ENCODE assay signal across 8 cellular contexts in the genomic region with DNA sequence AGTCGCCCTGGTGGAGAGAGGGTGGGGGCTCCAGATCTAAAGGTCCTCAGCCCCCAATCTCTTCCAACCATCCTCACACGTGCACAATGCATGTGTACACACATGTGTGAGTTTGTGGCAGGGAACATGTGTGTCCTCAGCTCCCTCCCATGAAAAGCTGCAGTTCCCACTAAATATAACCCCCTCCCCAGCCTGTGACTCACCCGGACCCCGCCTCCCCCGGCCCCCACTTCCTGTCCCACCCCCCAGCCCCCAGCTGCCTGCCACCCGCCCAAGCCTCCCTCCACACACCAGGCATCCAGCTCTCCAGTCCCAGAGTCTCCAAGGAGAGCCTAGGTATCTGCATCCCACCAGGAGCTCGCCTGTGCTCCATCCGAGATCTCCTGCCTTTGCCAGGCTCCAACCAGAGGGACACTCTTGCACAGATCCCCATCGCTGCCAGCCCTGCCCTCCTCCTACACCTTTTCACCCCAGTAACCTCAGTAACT. TPM values are rescaled to one million over a fixed set of nuclear protein-coding genes. Genes with fewer than 3 reads are reported as not detected.
A peak's percentile ranks its signal among the peaks of the same experiment; 100 is the strongest.
DNase-seq lines count a peak whose midpoint lies in the region; ATAC-seq, FAIRE-seq and TF ChIP-seq lines count a peak whose summit lies in the region.

No MANE protein-coding gene starts in this region.

- intact Hi-C loops in breast epithelium (cut with DNase I; ENCODE audit: low total_unique reads) (no loop called here), mammary epithelial cell (cut with micrococcal nuclease) (loop anchor here (2.0 kb wide), 1 partner anchor 163 kb away; no protein-coding TSS in a partner anchor), adrenal gland (cut with DNase I) (no loop called here), kidney (cut with DNase I) (no loop called here), upper lobe of right lung (cut with DNase I) (no loop called here)

- ATAC-seq in upper lobe of right lung (no peak), GM19397 (IDR thresholded peaks at IDR 0.05; ENCODE audit: unreplicated experiment) (no peak)

- H3K4me3 ChIP-seq in breast epithelium: peak overlapping the region; percentile 2 to 70 (median 61)
- H3K4me3 ChIP-seq in mammary epithelial cell (replicated peaks in 1 of 3; ENCODE audit: insufficient read depth in 1 of 3, low read depth in 2 of 3, low read length in 3 of 3): no peak overlapping the region
- peak overlapping the region in 1 of 4 donors; percentile 65 for H3K4me3 ChIP-seq in adrenal gland
- H3K4me3 ChIP-seq in kidney (ENCODE audit: low read length in 2 of 2): peak overlapping the region in 1 of 2 donors; percentile 57
- H3K4me3 ChIP-seq in upper lobe of right lung: peak overlapping the region; percentile 51

- WGBS in mammary epithelial cell (ENCODE audit: low coverage, missing lambda C conversion rate): 53% methylated on average over 3 of the region's 9 CpGs
- WGBS in adrenal gland, 4 donors: 12 to 15% (median 13%) methylated on average over 7 to 9 of the region's 9 CpGs

- H3K79me2 ChIP-seq in mammary epithelial cell (ENCODE audit: insufficient read depth, low read length): peaks cover under 1% of the 10 kb centered on the region

- H3K4me1 ChIP-seq in breast epithelium (peaks cover under 1 to 29% of the 10 kb centered on the region in 2 donors), mammary epithelial cell (ENCODE audit: insufficient read depth, low read length) (peaks cover 14% of the 10 kb centered on the region), adrenal gland (replicated peaks in 1 of 2) (peaks cover 31 to 53% of the 10 kb centered on the region in 2 donors), kidney (ENCODE audit: control insufficient read depth in 1 of 2, insufficient read depth in 1 of 2, low read depth in 1 of 2, low read length in 2 of 2) (peaks cover 30 to 31% of the 10 kb centered on the region in 2 donors), upper lobe of right lung (peaks cover 50% of the 10 kb centered on the region)

- FAIRE-seq in kidney (lab: Jason Lieb, UNC): no peak

- CTCF ChIA-PET in mammary epithelial cell (lab: Charles Lee; ENCODE audit: low non-redundant PET): no interaction called here

- in situ Hi-C loops in mammary epithelial cell (cut with MboI; ENCODE audit: low sequenced_read_pairs in 2 of 2): no loop called here

- H2AFZ ChIP-seq in mammary epithelial cell (ENCODE audit: low read depth, low read length): no peak overlapping the region

- H3K4me2 ChIP-seq in mammary epithelial cell (ENCODE audit: insufficient read depth, low read depth, low read length): no peak overlapping the region

- TF ChIP-seq CTCF in breast epithelium (IDR thresholded peaks at IDR 0.05) (no peak), mammary epithelial cell (conservative IDR thresholded peaks at IDR 0.05 in 1 of 2, IDR thresholded peaks at IDR 0.05 in 1 of 2; ENCODE audit: extremely low read depth in 1 of 2, insufficient read depth in 1 of 2, low read depth in 1 of 2, low read length in 2 of 2) (no peak), adrenal gland (IDR thresholded peaks at IDR 0.05) (no peak), kidney (IDR thresholded peaks at IDR 0.05; ENCODE audit: borderline replicate concordance, extremely low read depth, insufficient read depth) (no peak), upper lobe of right lung (IDR thresholded peaks at IDR 0.05) (no peak)

- BruUV-seq in mammary epithelial cell (replicated peaks; lab: Mats Ljungman, UMichigan): no TSS peak

- H3K27me3 ChIP-seq in breast epithelium: no peaks in the 10 kb centered on the region
- H3K27me3 ChIP-seq in mammary epithelial cell (ENCODE audit: insufficient read depth, low read length): no peaks in the 10 kb centered on the region
- no peaks in the 10 kb centered on the region for H3K27me3 ChIP-seq in adrenal gland
- no peaks in the 10 kb centered on the region for H3K27me3 ChIP-seq in upper lobe of right lung

- H3K27ac ChIP-seq in breast epithelium (peak overlapping the region; percentile 100), mammary epithelial cell (ENCODE audit: insufficient read depth, low read depth, low read length) (no peak overlapping the region), adrenal gland (peak overlapping the region in 4 of 5 donors; percentile 32 to 100 (median 62)), kidney (ENCODE audit: low read depth in 2 of 2, low read length in 2 of 2) (peak overlapping the region; percentile 43 to 63), upper lobe of right lung (peak overlapping the region; percentile 30)

- no peak for DNase-seq in breast epithelium (ENCODE audit: low spot score in 2 of 2)
- DNase-seq in mammary epithelial cell: no peak
- DNase-seq in adrenal gland: peak in 2 of 7 donors; percentile 43 to 54
- peak; percentile 73 for DNase-seq in kidney
- no peak for DNase-seq in upper lobe of right lung
- DNase-seq in HuH-7.5 (ENCODE audit: low spot score): no peak
- DNase-seq in activated effector memory CD4-positive, alpha-beta T cell treated with Interleukin-2 at 50 U/mL for 16 hours: no peak

- no peaks in the 10 kb centered on the region for H3K36me3 ChIP-seq in breast epithelium
- H3K36me3 ChIP-seq in mammary epithelial cell (ENCODE audit: insufficient read depth, low read length): no peaks in the 10 kb centered on the region
- no peaks in the 10 kb centered on the region for H3K36me3 ChIP-seq in adrenal gland (replicated peaks in 1 of 2)
- H3K36me3 ChIP-seq in kidney (ENCODE audit: control insufficient read depth in 1 of 2, insufficient read depth in 2 of 2, low read length in 2 of 2): no peaks in the 10 kb centered on the region
- no peaks in the 10 kb centered on the region for H3K36me3 ChIP-seq in upper lobe of right lung

- TF ChIP-seq POLR2A in breast epithelium (IDR thresholded peaks at IDR 0.05) (no peak), adrenal gland (IDR thresholded peaks at IDR 0.05) (no peak)

- no peaks in the 10 kb centered on the region for H3K9me3 ChIP-seq in breast epithelium
- no peaks in the 10 kb centered on the region for H3K9me3 ChIP-seq in mammary epithelial cell (replicated peaks; ENCODE audit: insufficient read depth, low read length)
- no peaks in the 10 kb centered on the region for H3K9me3 ChIP-seq in adrenal gland (replicated peaks in 1 of 3)
- no peaks in the 10 kb centered on the region for H3K9me3 ChIP-seq in kidney (ENCODE audit: control insufficient read depth in 1 of 2, low read length in 2 of 2)
- H3K9me3 ChIP-seq in upper lobe of right lung: no peaks in the 10 kb centered on the region

- H4K20me1 ChIP-seq in mammary epithelial cell (ENCODE audit: insufficient read depth, low read length): no peaks in the 10 kb centered on the region

- dilution Hi-C loops in mammary epithelial cell (cut with HindIII; ENCODE audit: low sequenced_read_pairs): no loop called here

- H3K9ac ChIP-seq in mammary epithelial cell (ENCODE audit: insufficient read depth, low read length): no peak overlapping the region
- peak overlapping the region in 1 of 2 donors; percentile 34 for H3K9ac ChIP-seq in kidney (ENCODE audit: low read length in 2 of 2)

RNA-seq across cellular contexts. Expression of gene DLG4, which starts 3.9 kb away (rescaled TPM):
- 10 to 100 TPM in 2 of 3 donors, 1 to 10 TPM in 1; 7.2 to 18.4 (median 11.1) TPM for total RNA-seq in breast epithelium
- 10 to 100 TPM in 1 of 2 donors, 1 to 10 TPM in 1; 1.5 to 10.8 TPM for total RNA-seq in mammary epithelial cell
- polyA plus RNA-seq in mammary epithelial cell: 3.5 TPM
- polyA minus RNA-seq in mammary epithelial cell: 6.7 TPM
- total RNA-seq in adrenal gland: 10 to 100 TPM; 17.7 to 70.2 (median 31.9) TPM
- 100 to 1,000 TPM in 1 of 3 donors, 10 to 100 TPM in 2; 19.1 to 172 (median 29.6) TPM for polyA plus RNA-seq in adrenal gland
- 18.9 TPM for total RNA-seq in kidney
- 6.6 TPM for polyA plus RNA-seq in kidney (ENCODE audit: insufficient read depth, low read depth, low replicate concordance)
- total RNA-seq in upper lobe of right lung: 30.7 TPM

RNA-seq across cellular contexts. Expression of gene ACADVL, which starts 4.0 kb away (rescaled TPM):
- total RNA-seq in breast epithelium: 1,000 to 10,000 TPM in 1 of 3 donors, 100 to 1,000 TPM in 2; 421 to 1,002 (median 829) TPM
- 100 to 1,000 TPM; 385 to 448 TPM for total RNA-seq in mammary epithelial cell
- 297 TPM for polyA plus RNA-seq in mammary epithelial cell
- polyA minus RNA-seq in mammary epithelial cell: 321 TPM
- total RNA-seq in adrenal gland: 1,000 to 10,000 TPM; 1,309 to 2,378 (median 1,772) TPM
- 1,000 to 10,000 TPM in 2 of 3 donors, 100 to 1,000 TPM in 1; 972 to 6,098 (median 5,777) TPM for polyA plus RNA-seq in adrenal gland
- 689 TPM for total RNA-seq in kidney
- 1,202 TPM for polyA plus RNA-seq in kidney (ENCODE audit: insufficient read depth, low read depth, low replicate concordance)
- 544 TPM for total RNA-seq in upper lobe of right lung

RNA-seq across cellular contexts. Expression of gene DVL2, which starts 18.6 kb away (rescaled TPM):
- total RNA-seq in breast epithelium (10 to 100 TPM; 32.0 to 58.2 (median 47.9) TPM), mammary epithelial cell (10 to 100 TPM; 43.6 to 48.0 TPM), adrenal gland (10 to 100 TPM; 25.2 to 87.2 (median 47.9) TPM), kidney (35.8 TPM), upper lobe of right lung (41.0 TPM)
- polyA plus RNA-seq in mammary epithelial cell (7.9 TPM), adrenal gland (10 to 100 TPM; 11.8 to 80.9 (median 19.2) TPM), kidney (ENCODE audit: insufficient read depth, low read depth, low replicate concordance) (18.0 TPM)
- 44.2 TPM for polyA minus RNA-seq in mammary epithelial cell

RNA-seq across cellular contexts. Expression of gene PHF23, which starts 23.6 kb away (rescaled TPM):
- total RNA-seq in breast epithelium (10 to 100 TPM; 22.1 to 40.4 (median 37.7) TPM), mammary epithelial cell (10 to 100 TPM; 36.7 to 53.6 TPM), adrenal gland (100 to 1,000 TPM in 1 of 8 donors, 10 to 100 TPM in 7; 33.5 to 141 (median 64.5) TPM), kidney (28.1 TPM), upper lobe of right lung (36.9 TPM)
- polyA plus RNA-seq in mammary epithelial cell (39.8 TPM), adrenal gland (10 to 100 TPM; 28.0 to 80.3 (median 49.6) TPM), kidney (ENCODE audit: insufficient read depth, low read depth, low replicate concordance) (48.5 TPM)
- 26.2 TPM for polyA minus RNA-seq in mammary epithelial cell

RNA-seq across cellular contexts. Expression of gene GABARAP, which starts 26.6 kb away (rescaled TPM):
- 100 to 1,000 TPM; 620 to 765 (median 631) TPM for total RNA-seq in breast epithelium
- total RNA-seq in mammary epithelial cell: 100 to 1,000 TPM; 116 to 204 TPM
- 326 TPM for polyA plus RNA-seq in mammary epithelial cell
- polyA minus RNA-seq in mammary epithelial cell: 296 TPM
- 1,000 to 10,000 TPM in 1 of 8 donors, 100 to 1,000 TPM in 7; 195 to 1,049 (median 840) TPM for total RNA-seq in adrenal gland
- 1,000 to 10,000 TPM in 2 of 3 donors, 100 to 1,000 TPM in 1; 694 to 1,285 (median 1,047) TPM for polyA plus RNA-seq in adrenal gland
- total RNA-seq in kidney: 477 TPM
- polyA plus RNA-seq in kidney (ENCODE audit: insufficient read depth, low read depth, low replicate concordance): 1,483 TPM
- 547 TPM for total RNA-seq in upper lobe of right lung

Comparison
In these comparisons a context has a peak if more than half of its experiments do, and no peak if none do; other contexts are left out.
1. H3K4me3 ChIP-seq: peak in breast epithelium (3 of 3) and upper lobe of right lung (single experiment); none in mammary epithelial cell (0 of 3).